ENCODE assay signal across 1 cellular context in the genomic region with DNA sequence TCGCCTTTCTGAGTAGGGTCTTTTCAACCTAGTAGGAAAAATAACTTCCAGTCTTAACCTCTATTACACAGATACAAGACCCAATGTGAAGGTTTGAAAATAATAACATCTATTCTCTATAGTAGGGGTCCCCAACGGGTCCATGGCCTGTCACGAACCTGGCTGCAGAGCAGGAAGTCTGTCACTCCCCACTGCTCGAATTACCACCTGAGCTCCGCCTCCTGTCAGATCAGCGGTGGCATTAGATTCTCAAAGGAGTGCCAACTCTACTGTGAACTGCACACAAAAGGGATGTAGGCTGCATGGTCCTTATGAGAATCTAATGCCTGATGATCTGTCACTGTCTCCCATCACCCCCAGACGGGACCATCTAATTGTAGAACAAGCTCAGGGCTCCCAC.
TF ChIP-seq lines count a peak whose summit lies in the region.

No MANE protein-coding gene starts in this region.

TF ChIP-seq in GM12878, 131 proteins besides CTCF, POLR2A, EP300 and RAD21:
- TF ChIP-seq, protein P1, sequence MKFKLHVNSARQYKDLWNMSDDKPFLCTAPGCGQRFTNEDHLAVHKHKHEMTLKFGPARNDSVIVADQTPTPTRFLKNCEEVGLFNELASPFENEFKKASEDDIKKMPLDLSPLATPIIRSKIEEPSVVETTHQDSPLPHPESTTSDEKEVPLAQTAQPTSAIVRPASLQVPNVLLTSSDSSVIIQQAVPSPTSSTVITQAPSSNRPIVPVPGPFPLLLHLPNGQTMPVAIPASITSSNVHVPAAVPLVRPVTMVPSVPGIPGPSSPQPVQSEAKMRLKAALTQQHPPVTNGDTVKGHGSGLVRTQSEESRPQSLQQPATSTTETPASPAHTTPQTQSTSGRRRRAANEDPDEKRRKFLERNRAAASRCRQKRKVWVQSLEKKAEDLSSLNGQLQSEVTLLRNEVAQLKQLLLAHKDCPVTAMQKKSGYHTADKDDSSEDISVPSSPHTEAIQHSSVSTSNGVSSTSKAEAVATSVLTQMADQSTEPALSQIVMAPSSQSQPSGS (IDR thresholded peaks at IDR 0.05; ENCODE audit: low read length), result no peak
- TF ChIP-seq LARP7 (IDR thresholded peaks at IDR 0.05) (no peak), HDGF (IDR thresholded peaks at IDR 0.05) (no peak), STAT3 (IDR thresholded peaks at IDR 0.05; ENCODE audit: low read depth, low read length) (no peak), BMI1 (IDR thresholded peaks at IDR 0.05; ENCODE audit: borderline replicate concordance) (no peak), IRF4 (IDR thresholded peaks at IDR 0.05; ENCODE audit: low read depth, low read length) (no peak)
- TF ChIP-seq, protein P2, sequence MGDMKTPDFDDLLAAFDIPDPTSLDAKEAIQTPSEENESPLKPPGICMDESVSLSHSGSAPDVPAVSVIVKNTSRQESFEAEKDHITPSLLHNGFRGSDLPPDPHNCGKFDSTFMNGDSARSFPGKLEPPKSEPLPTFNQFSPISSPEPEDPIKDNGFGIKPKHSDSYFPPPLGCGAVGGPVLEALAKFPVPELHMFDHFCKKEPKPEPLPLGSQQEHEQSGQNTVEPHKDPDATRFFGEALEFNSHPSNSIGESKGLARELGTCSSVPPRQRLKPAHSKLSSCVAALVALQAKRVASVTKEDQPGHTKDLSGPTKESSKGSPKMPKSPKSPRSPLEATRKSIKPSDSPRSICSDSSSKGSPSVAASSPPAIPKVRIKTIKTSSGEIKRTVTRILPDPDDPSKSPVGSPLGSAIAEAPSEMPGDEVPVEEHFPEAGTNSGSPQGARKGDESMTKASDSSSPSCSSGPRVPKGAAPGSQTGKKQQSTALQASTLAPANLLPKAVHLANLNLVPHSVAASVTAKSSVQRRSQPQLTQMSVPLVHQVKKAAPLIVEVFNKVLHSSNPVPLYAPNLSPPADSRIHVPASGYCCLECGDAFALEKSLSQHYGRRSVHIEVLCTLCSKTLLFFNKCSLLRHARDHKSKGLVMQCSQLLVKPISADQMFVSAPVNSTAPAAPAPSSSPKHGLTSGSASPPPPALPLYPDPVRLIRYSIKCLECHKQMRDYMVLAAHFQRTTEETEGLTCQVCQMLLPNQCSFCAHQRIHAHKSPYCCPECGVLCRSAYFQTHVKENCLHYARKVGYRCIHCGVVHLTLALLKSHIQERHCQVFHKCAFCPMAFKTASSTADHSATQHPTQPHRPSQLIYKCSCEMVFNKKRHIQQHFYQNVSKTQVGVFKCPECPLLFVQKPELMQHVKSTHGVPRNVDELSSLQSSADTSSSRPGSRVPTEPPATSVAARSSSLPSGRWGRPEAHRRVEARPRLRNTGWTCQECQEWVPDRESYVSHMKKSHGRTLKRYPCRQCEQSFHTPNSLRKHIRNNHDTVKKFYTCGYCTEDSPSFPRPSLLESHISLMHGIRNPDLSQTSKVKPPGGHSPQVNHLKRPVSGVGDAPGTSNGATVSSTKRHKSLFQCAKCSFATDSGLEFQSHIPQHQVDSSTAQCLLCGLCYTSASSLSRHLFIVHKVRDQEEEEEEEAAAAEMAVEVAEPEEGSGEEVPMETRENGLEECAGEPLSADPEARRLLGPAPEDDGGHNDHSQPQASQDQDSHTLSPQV (IDR thresholded peaks at IDR 0.05), result no peak
